41 cellular contexts compared by ENCODE assay signal in genomic region chr1:49541096-49541752, GRCh38.
"Had no signal": no experiment of that assay in that cellular context is flagged by ENCODE, and none has a peak within 500 bp of the region (broad histone marks: within the 10 kb centered on the region; RNA-seq: fewer than 3 reads in every experiment).

No MANE protein-coding gene starts in this region.

- H3K4me1 ChIP-seq: adrenal gland, ascending aorta, body of pancreas, breast epithelium had no signal

- H3K4me1 Mint-ChIP-seq: activated naive CD4-positive, alpha-beta T cell treated with anti-CD3 and anti-CD28 coated beads, Interleukin-2, amount 10 ng/mL, durations not matched to agents 7 days and 5 days; activated naive CD4-positive, alpha-beta T cell treated with anti-CD3 and anti-CD28 coated beads, Interleukin-2, amount 50 U/mL, for 24 hours; activated naive CD8-positive, alpha-beta T cell treated with anti-CD3 and anti-CD28 coated beads for 36 hours; activated naive CD8-positive, alpha-beta T cell treated with anti-CD3 and anti-CD28 coated beads, Interleukin-2, amount 10 ng/mL, durations not matched to agents 7 days and 5 days; activated naive CD8-positive, alpha-beta T cell treated with anti-CD3 and anti-CD28 coated beads, Interleukin-2, amount 50 U/mL, for 24 hours; activated T-helper 17 cell treated with anti-CD3 and anti-CD28 coated beads, Interleukin-2, amount 50 U/mL, for 72 hours; brain; central memory CD8-positive, alpha-beta T cell had no signal

- H3K4me3 Mint-ChIP-seq: activated naive CD4-positive, alpha-beta T cell treated with anti-CD3 and anti-CD28 coated beads for 36 hours; activated naive CD4-positive, alpha-beta T cell treated with anti-CD3 and anti-CD28 coated beads, Interleukin-2, amount 10 ng/mL, durations not matched to agents 7 days and 5 days; activated naive CD4-positive, alpha-beta T cell treated with anti-CD3 and anti-CD28 coated beads, Interleukin-2, amount 50 U/mL, for 24 hours; activated naive CD8-positive, alpha-beta T cell; activated naive CD8-positive, alpha-beta T cell treated with anti-CD3 and anti-CD28 coated beads for 36 hours; activated naive CD8-positive, alpha-beta T cell treated with anti-CD3 and anti-CD28 coated beads, Interleukin-2, amount 10 ng/mL, durations not matched to agents 7 days and 5 days; activated naive CD8-positive, alpha-beta T cell treated with anti-CD3 and anti-CD28 coated beads, Interleukin-2, amount 50 U/mL, for 24 hours; activated T-cell treated with anti-CD3 and anti-CD28 coated beads, Interleukin-2, amount 50 U/mL, for 24 hours; activated T-cell treated with anti-CD3 and anti-CD28 coated beads, Interleukin-2, amount 50 U/mL, for 4 hours; activated T-cell treated with anti-CD3 and anti-CD28 coated beads, Interleukin-2, amount 50 U/mL, for 72 hours; activated T-helper 1 cell treated with anti-CD3 and anti-CD28 coated beads, Interleukin-12 subunit alpha, Interleukin-12 subunit beta, Interleukin-2, Interleukin-4 antibody, amounts not matched to agents 30 ng/mL and 10 ng/mL and 1 ng/mL, durations not matched to agents 14 hours and 24 hours and 36 hours; activated T-helper 17 cell treated with anti-CD3 and anti-CD28 coated beads, Interleukin-2, amount 50 U/mL, for 72 hours; brain; central memory CD8-positive, alpha-beta T cell had no signal

- H3K4me3 ChIP-seq: adrenal gland, ascending aorta, body of pancreas, breast epithelium, cardiac muscle cell had no signal

- H3K9me3 ChIP-seq: adrenal gland, body of pancreas had no signal

- H3K27me3 Mint-ChIP-seq: activated naive CD4-positive, alpha-beta T cell treated with anti-CD3 and anti-CD28 coated beads, Interleukin-2, amount 10 ng/mL, durations not matched to agents 7 days and 5 days; activated naive CD4-positive, alpha-beta T cell treated with anti-CD3 and anti-CD28 coated beads, Interleukin-2, amount 50 U/mL, for 24 hours; activated naive CD8-positive, alpha-beta T cell; activated naive CD8-positive, alpha-beta T cell treated with anti-CD3 and anti-CD28 coated beads for 36 hours; activated naive CD8-positive, alpha-beta T cell treated with anti-CD3 and anti-CD28 coated beads, Interleukin-2, amount 10 ng/mL, durations not matched to agents 7 days and 5 days; activated naive CD8-positive, alpha-beta T cell treated with anti-CD3 and anti-CD28 coated beads, Interleukin-2, amount 50 U/mL, for 24 hours; activated T-cell treated with anti-CD3 and anti-CD28 coated beads, Interleukin-2, amount 50 U/mL, for 24 hours; activated T-helper 17 cell treated with anti-CD3 and anti-CD28 coated beads, Interleukin-2, amount 50 U/mL, for 72 hours; central memory CD8-positive, alpha-beta T cell had no signal

- H3K9me3 Mint-ChIP-seq: activated naive CD4-positive, alpha-beta T cell treated with anti-CD3 and anti-CD28 coated beads, Interleukin-2, amount 50 U/mL, for 24 hours; activated naive CD8-positive, alpha-beta T cell treated with anti-CD3 and anti-CD28 coated beads, Interleukin-2, amount 10 ng/mL, durations not matched to agents 7 days and 5 days had no signal

- DNase-seq: activated effector memory CD4-positive, alpha-beta T cell treated with anti-CD3 and anti-CD28 coated beads, Interleukin-2, amount 50 U/mL, for 16 hours; activated effector memory CD4-positive, alpha-beta T cell treated with Interleukin-2 at 50 U/mL for 16 hours; activated gamma-delta T cell; activated gamma-delta T cell treated with Interleukin-2 at 50 U/mL for 16 hours; activated naive CD4-positive, alpha-beta T cell; activated naive CD4-positive, alpha-beta T cell treated with anti-CD3 and anti-CD28 coated beads for 36 hours; activated naive CD4-positive, alpha-beta T cell treated with anti-CD3 and anti-CD28 coated beads, Interleukin-2, amount 10 ng/mL, durations not matched to agents 7 days and 5 days; activated naive CD4-positive, alpha-beta T cell treated with anti-CD3 and anti-CD28 coated beads, Interleukin-2, amount 50 U/mL, for 16 hours; activated naive CD4-positive, alpha-beta T cell treated with Interleukin-2 at 50 U/mL for 16 hours; activated naive CD8-positive, alpha-beta T cell treated with anti-CD3 and anti-CD28 coated beads for 36 hours; activated naive CD8-positive, alpha-beta T cell treated with anti-CD3 and anti-CD28 coated beads, Interleukin-2, amount 10 ng/mL, durations not matched to agents 7 days and 5 days; activated naive CD8-positive, alpha-beta T cell treated with anti-CD3 and anti-CD28 coated beads, Interleukin-2, amount 50 U/mL, for 24 hours; activated T-cell treated with anti-CD3 and anti-CD28 coated beads for 4 hours; activated T-cell treated with anti-CD3 and anti-CD28 coated beads, Interleukin-2, amount 50 U/mL, for 1 hour; activated T-cell treated with anti-CD3 and anti-CD28 coated beads, Interleukin-2, amount 50 U/mL, for 24 hours; activated T-cell treated with anti-CD3 and anti-CD28 coated beads, Interleukin-2, amount 50 U/mL, for 4 hours; activated T-cell treated with anti-CD3 and anti-CD28 coated beads, Interleukin-2, amount 50 U/mL, for 48 hours; activated T-cell treated with anti-CD3 and anti-CD28 coated beads, Interleukin-2, amount 50 U/mL, for 72 hours; adrenal gland; amniotic stem cell; amygdala; anterior cingulate cortex; aorta; body of pancreas; brain microvascular endothelial cell; caudate nucleus; central memory CD4-positive, alpha-beta T cell; cerebellar nuclear complex had no signal

- H3K36me3 Mint-ChIP-seq: activated naive CD4-positive, alpha-beta T cell treated with anti-CD3 and anti-CD28 coated beads, Interleukin-2, amount 10 ng/mL, durations not matched to agents 7 days and 5 days; activated naive CD4-positive, alpha-beta T cell treated with anti-CD3 and anti-CD28 coated beads, Interleukin-2, amount 50 U/mL, for 24 hours; activated naive CD4-positive, alpha-beta T cell treated with anti-CD3 and anti-CD28 coated beads, Interleukin-2, amount 50 U/mL, for 72 hours; activated naive CD8-positive, alpha-beta T cell; activated naive CD8-positive, alpha-beta T cell treated with anti-CD3 and anti-CD28 coated beads for 36 hours; activated naive CD8-positive, alpha-beta T cell treated with anti-CD3 and anti-CD28 coated beads, Interleukin-2, amount 10 ng/mL, durations not matched to agents 7 days and 5 days; brain had no signal

- H3K27ac ChIP-seq: adrenal gland, ascending aorta, body of pancreas, brain microvascular endothelial cell, breast epithelium, cardiac muscle cell had no signal

- FAIRE-seq: astrocyte, bronchial epithelial cell had no signal

- H3K36me3 ChIP-seq: adrenal gland, ascending aorta, brain microvascular endothelial cell, breast epithelium, cardiac muscle cell had no signal

- H3K27ac Mint-ChIP-seq: activated naive CD4-positive, alpha-beta T cell treated with anti-CD3 and anti-CD28 coated beads for 36 hours; activated naive CD4-positive, alpha-beta T cell treated with anti-CD3 and anti-CD28 coated beads, Interleukin-2, amount 10 ng/mL, durations not matched to agents 7 days and 5 days; activated naive CD4-positive, alpha-beta T cell treated with anti-CD3 and anti-CD28 coated beads, Interleukin-2, amount 50 U/mL, for 24 hours; activated naive CD4-positive, alpha-beta T cell treated with anti-CD3 and anti-CD28 coated beads, Interleukin-2, amount 50 U/mL, for 72 hours; activated naive CD8-positive, alpha-beta T cell; activated naive CD8-positive, alpha-beta T cell treated with anti-CD3 and anti-CD28 coated beads for 36 hours; activated naive CD8-positive, alpha-beta T cell treated with anti-CD3 and anti-CD28 coated beads, Interleukin-2, amount 10 ng/mL, durations not matched to agents 7 days and 5 days; activated naive CD8-positive, alpha-beta T cell treated with anti-CD3 and anti-CD28 coated beads, Interleukin-2, amount 50 U/mL, for 24 hours; activated T-cell treated with anti-CD3 and anti-CD28 coated beads, Interleukin-2, amount 50 U/mL, for 24 hours; activated T-cell treated with anti-CD3 and anti-CD28 coated beads, Interleukin-2, amount 50 U/mL, for 72 hours; activated T-helper 1 cell treated with anti-CD3 and anti-CD28 coated beads, Interleukin-12 subunit alpha, Interleukin-12 subunit beta, Interleukin-2, Interleukin-4 antibody, amounts not matched to agents 30 ng/mL and 10 ng/mL and 1 ng/mL, durations not matched to agents 14 hours and 24 hours and 36 hours; activated T-helper 17 cell treated with anti-CD3 and anti-CD28 coated beads, Interleukin-2, amount 50 U/mL, for 72 hours; activated T-helper 2 cell treated with anti-CD3 and anti-CD28 coated beads, Interferon-gamma antibody, Interleukin-2, Interleukin-4, amounts not matched to agents 10 μg/mL and 5 μg/mL and 100 μg/mL, durations not matched to agents 14 hours and 24 hours and 36 hours; brain had no signal

- H3K27me3 ChIP-seq: adrenal gland, ascending aorta, body of pancreas, brain microvascular endothelial cell, breast epithelium, cardiac muscle cell had no signal
